Comparison of ENCODE assay signal across 8 cellular contexts in the genomic region with DNA sequence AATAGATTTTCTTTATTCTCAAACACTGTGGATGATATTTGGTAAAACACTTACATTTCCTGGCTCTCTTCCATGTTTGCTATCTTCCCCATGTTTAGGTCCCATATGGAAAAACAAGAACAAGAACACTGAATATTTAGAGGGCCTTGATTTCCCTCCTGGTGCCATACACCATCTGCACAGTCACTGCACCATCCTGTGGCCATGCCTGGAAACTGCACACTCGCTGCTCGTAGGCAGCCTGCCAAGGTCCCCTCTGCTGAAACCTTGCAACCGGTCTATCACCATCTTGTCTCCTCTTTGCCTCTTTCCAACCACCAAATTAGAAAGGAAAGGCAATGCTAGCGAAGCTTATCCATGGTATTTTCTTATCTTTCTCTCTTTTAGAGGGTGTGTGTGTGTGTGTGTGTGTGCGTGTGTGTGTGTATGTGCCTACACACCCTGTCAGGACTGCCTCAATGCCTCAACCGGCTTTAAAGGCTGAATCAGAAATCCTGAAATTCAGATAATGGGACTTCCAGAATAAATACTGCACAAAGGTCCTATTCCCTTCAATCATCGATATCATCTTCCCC.
DNase-seq lines count a peak whose midpoint lies in the region; ATAC-seq and TF ChIP-seq lines count a peak whose summit lies in the region.

No MANE protein-coding gene starts in this region.

- peak; percentile 40 for DNase-seq in GM12865 (ENCODE audit: low read depth)
- peak; percentile 31 for DNase-seq in RKO (ENCODE audit: low spot score)
- DNase-seq in activated naive CD4-positive, alpha-beta T cell treated with anti-CD3 and anti-CD28 coated beads, Interleukin-2, amount 50 U/mL, for 72 hours (ENCODE audit: low spot score in 2 of 2), result peak in 1 of 2 donors; percentile 35
- peak; percentile 31 to 71 (median 69) for DNase-seq in right cardiac atrium
- DNase-seq in stimulated activated CD4-positive, alpha-beta T cell treated with anti-CD3 and anti-CD28 coated beads, Interleukin-15, amount 100 ng/mL, for 24 hours, result peak; percentile 49
- DNase-seq in cerebellum (ENCODE audit: low spot score), result no peak

- no peaks in the 10 kb centered on the region for H3K27me3 ChIP-seq in right cardiac atrium (ENCODE audit: control insufficient read depth, insufficient read depth)

- TF ChIP-seq CTCF in GM12865 (IDR thresholded peaks at IDR 0.05; ENCODE audit: insufficient read depth, low read depth, low read length, missing control alignments), result peak; percentile 57

- no peak overlapping the region for H3K4me3 ChIP-seq in GM12865 (ENCODE audit: low read depth, low read length)
- no peak overlapping the region for H3K4me3 ChIP-seq in right cardiac atrium (ENCODE audit: low read length)

- ATAC-seq in HG03342 (IDR thresholded peaks at IDR 0.05; ENCODE audit: unreplicated experiment) (peak; percentile 56), right cardiac atrium (peak in 1 of 2 donors; percentile 41), GM18858 (IDR thresholded peaks at IDR 0.05; ENCODE audit: unreplicated experiment) (no peak)
- peak; percentile 55 to 69 for ATAC-seq in activated naive CD4-positive, alpha-beta T cell treated with anti-CD3 and anti-CD28 coated beads, Interleukin-2, amount 50 U/mL, for 72 hours

- no peak overlapping the region for H3K27ac ChIP-seq in right cardiac atrium (ENCODE audit: low read length)

- H3K9me3 ChIP-seq in right cardiac atrium (ENCODE audit: control insufficient read depth, low read length), result no peaks in the 10 kb centered on the region

- H3K9me3 Mint-ChIP-seq in activated naive CD4-positive, alpha-beta T cell treated with anti-CD3 and anti-CD28 coated beads, Interleukin-2, amount 50 U/mL, for 72 hours, result no peaks in the 10 kb centered on the region

- no peak overlapping the region for H3K27ac Mint-ChIP-seq in activated naive CD4-positive, alpha-beta T cell treated with anti-CD3 and anti-CD28 coated beads, Interleukin-2, amount 50 U/mL, for 72 hours

- 45% methylated on average over 6 of the region's 7 CpGs for WGBS in right cardiac atrium

- H3K4me1 ChIP-seq in right cardiac atrium (ENCODE audit: control insufficient read depth, insufficient read depth, low read length), result no peaks in the 10 kb centered on the region

- intact Hi-C loops in right cardiac atrium (cut with DNase I), result loop anchor here (10.0 kb wide), 2 partner anchors 318 to 388 kb away; no protein-coding TSS in a partner anchor

- no peaks in the 10 kb centered on the region for H3K36me3 Mint-ChIP-seq in activated naive CD4-positive, alpha-beta T cell treated with anti-CD3 and anti-CD28 coated beads, Interleukin-2, amount 50 U/mL, for 72 hours
